In the genomic region with DNA sequence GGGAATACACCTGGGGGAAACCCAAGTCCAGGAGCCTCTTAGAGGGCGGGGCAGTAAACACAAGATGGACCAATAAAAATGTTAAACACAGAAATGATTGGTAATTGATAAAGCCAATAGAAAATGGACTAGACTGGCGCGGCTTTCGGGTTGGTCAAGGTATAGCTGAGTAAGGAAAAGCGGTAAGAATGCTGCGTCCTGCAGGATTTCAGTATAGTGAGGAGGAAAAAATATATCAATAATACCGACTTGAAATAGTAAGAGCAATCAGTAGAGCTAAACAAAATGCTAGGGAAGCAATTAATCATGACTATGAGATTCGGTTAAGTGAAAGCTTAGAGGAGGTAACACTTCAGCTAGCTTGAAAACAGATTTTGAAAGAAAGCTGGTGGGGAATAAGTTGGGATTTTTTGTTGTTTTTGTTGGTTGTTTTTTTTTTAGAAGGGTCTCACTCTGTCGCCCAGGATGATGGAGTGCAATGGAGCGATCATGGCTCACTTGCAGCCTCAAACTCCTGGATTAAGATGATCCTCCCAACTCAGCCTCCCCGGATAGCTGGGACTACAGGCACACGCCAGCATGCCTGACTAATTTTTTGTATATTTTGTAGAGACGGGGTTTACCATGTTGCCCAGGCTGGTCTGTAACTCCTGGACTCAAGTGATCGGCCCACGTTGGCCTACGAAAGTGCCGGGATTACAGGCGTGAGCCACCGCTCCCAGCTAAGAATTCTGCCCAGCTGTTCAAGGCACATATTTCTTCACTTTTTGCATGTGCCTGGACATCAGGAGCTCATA, we compare ENCODE assay signal across 1 cellular context.
TF ChIP-seq lines count a peak whose summit lies in the region.

No MANE protein-coding gene starts in this region.

TF ChIP-seq in liver, 16 proteins besides CTCF, POLR2A, EP300 and RAD21 (continued from another document):
- TF ChIP-seq SP1 (IDR thresholded peaks at IDR 0.05) = peak; percentile 53
- TF ChIP-seq, protein P1, sequence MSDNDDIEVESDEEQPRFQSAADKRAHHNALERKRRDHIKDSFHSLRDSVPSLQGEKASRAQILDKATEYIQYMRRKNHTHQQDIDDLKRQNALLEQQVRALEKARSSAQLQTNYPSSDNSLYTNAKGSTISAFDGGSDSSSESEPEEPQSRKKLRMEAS (IDR thresholded peaks at IDR 0.05) = no peak
- TF ChIP-seq YY1 (IDR thresholded peaks at IDR 0.05) = no peak
- peak; percentile 5 for TF ChIP-seq FOXA1 (IDR thresholded peaks at IDR 0.05)
- TF ChIP-seq, protein P2, sequence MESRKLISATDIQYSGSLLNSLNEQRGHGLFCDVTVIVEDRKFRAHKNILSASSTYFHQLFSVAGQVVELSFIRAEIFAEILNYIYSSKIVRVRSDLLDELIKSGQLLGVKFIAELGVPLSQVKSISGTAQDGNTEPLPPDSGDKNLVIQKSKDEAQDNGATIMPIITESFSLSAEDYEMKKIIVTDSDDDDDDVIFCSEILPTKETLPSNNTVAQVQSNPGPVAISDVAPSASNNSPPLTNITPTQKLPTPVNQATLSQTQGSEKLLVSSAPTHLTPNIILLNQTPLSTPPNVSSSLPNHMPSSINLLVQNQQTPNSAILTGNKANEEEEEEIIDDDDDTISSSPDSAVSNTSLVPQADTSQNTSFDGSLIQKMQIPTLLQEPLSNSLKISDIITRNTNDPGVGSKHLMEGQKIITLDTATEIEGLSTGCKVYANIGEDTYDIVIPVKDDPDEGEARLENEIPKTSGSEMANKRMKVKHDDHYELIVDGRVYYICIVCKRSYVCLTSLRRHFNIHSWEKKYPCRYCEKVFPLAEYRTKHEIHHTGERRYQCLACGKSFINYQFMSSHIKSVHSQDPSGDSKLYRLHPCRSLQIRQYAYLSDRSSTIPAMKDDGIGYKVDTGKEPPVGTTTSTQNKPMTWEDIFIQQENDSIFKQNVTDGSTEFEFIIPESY (IDR thresholded peaks at IDR 0.05) = no peak
- TF ChIP-seq TAF1 (conservative IDR thresholded peaks at IDR 0.05) = no peak
- no peak for TF ChIP-seq EGR1 (IDR thresholded peaks at IDR 0.05; ENCODE audit: low read depth in 2 of 2)
- peak; percentile 43 to 77 for TF ChIP-seq GABPA (IDR thresholded peaks at IDR 0.05 in 1 of 2, conservative IDR thresholded peaks at IDR 0.05 in 1 of 2)
